23 cellular contexts compared by ENCODE assay signal in the genomic region with DNA sequence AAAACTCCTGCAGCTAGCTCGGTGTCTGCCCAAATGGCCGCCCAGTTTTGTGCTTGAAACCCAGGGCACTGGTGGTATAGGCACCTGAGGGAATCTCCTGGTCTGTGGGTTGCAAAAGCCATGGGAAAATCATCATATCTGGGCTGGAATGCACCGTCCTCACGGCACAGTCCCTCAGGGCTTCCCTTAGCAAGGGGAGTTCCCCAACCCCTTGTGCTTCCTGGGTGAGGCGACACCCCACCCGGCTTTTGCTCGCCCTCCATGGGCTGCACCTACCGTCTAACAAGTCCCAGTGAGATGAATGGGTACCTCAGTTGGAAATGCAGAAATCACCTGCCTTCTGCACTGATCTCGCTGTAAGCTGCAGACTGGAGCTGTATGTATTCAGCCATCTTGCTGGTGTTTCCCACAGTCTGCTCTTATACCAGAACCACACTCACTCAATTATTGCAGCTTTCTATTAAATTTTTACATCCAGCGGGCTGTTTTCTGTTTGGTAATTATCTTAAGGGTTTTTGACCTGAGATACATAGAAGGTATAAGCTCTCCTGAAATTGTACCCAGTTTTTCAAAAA. TPM values are rescaled to one million over a fixed set of nuclear protein-coding genes. Genes with fewer than 3 reads are reported as not detected.
"Had no signal": no experiment of that assay in that cellular context is flagged by ENCODE, and none has a peak within 500 bp of the region (broad histone marks: within the 10 kb centered on the region; RNA-seq: fewer than 3 reads in every experiment).

No MANE protein-coding gene starts in this region.

- DNase-seq: activated CD4-positive, alpha-beta T cell treated with anti-CD3 and anti-CD28 coated beads, Interleukin-2, amount 50 U/mL, for 1 hour; activated CD8-positive, alpha-beta memory T cell treated with anti-CD3 and anti-CD28 coated beads for 24 hours; activated CD8-positive, alpha-beta memory T cell treated with anti-CD3 and anti-CD28 coated beads, Interleukin-2, amount 50 U/mL, for 48 hours; activated effector memory CD4-positive, alpha-beta T cell treated with anti-CD3 and anti-CD28 coated beads, Interleukin-2, amount 50 U/mL, for 16 hours; activated naive CD4-positive, alpha-beta T cell treated with anti-CD3 and anti-CD28 coated beads, Interleukin-2, amount 50 U/mL, for 16 hours; activated T-cell treated with anti-CD3 and anti-CD28 coated beads, Interleukin-2, amount 50 U/mL, for 72 hours; colonic mucosa; endodermal cell; left cardiac atrium; mucosa of descending colon; naive thymus-derived CD4-positive, alpha-beta T cell; stimulated activated naive CD8-positive, alpha-beta T cell treated with anti-CD3 and anti-CD28 coated beads, Interleukin-15, amount 100 ng/mL, for 72 hours; transverse colon; uterus had no signal

- H3K4me1 Mint-ChIP-seq: central memory CD8-positive, alpha-beta T cell; endodermal cell; naive thymus-derived CD4-positive, alpha-beta T cell; stimulated activated naive CD8-positive, alpha-beta T cell treated with anti-CD3 and anti-CD28 coated beads, Interleukin-15, amount 100 ng/mL, for 72 hours had no signal

- H2AFZ ChIP-seq: hepatocyte had no signal

- H3K4me3 ChIP-seq: colonic mucosa, hepatocyte, mucosa of descending colon, prostate gland, right atrium auricular region, suprapubic skin, transverse colon, uterus had no signal

- H3K27ac ChIP-seq: brain microvascular endothelial cell, colonic mucosa, epithelial cell of prostate, hepatocyte, right atrium auricular region, suprapubic skin, transverse colon, uterus had no signal

- H3K4me2 ChIP-seq: hepatocyte had no signal

- H3K4me3 Mint-ChIP-seq: activated T-cell treated with anti-CD3 and anti-CD28 coated beads, Interleukin-2, amount 50 U/mL, for 72 hours; central memory CD8-positive, alpha-beta T cell; endodermal cell; stimulated activated naive CD8-positive, alpha-beta T cell treated with anti-CD3 and anti-CD28 coated beads, Interleukin-15, amount 100 ng/mL, for 72 hours had no signal

- H3K27me3 ChIP-seq: brain microvascular endothelial cell, colonic mucosa, hepatocyte, right atrium auricular region, suprapubic skin, transverse colon, uterus had no signal

- H3K27ac Mint-ChIP-seq: activated T-cell treated with anti-CD3 and anti-CD28 coated beads, Interleukin-2, amount 50 U/mL, for 72 hours; endodermal cell; naive thymus-derived CD4-positive, alpha-beta T cell; stimulated activated naive CD8-positive, alpha-beta T cell treated with anti-CD3 and anti-CD28 coated beads, Interleukin-15, amount 100 ng/mL, for 72 hours had no signal

- H3K79me2 ChIP-seq: hepatocyte had no signal

- H3K27me3 Mint-ChIP-seq: central memory CD8-positive, alpha-beta T cell; naive thymus-derived CD4-positive, alpha-beta T cell; stimulated activated naive CD8-positive, alpha-beta T cell treated with anti-CD3 and anti-CD28 coated beads, Interleukin-15, amount 100 ng/mL, for 72 hours had no signal

- H3K4me1 ChIP-seq: colonic mucosa, prostate gland, right atrium auricular region, suprapubic skin, transverse colon, uterus had no signal

- H3K9me3 ChIP-seq: colonic mucosa, prostate gland, uterus had no signal

- ATAC-seq: activated CD4-positive, CD25-positive, alpha-beta regulatory T cell treated with anti-CD3 and anti-CD28 coated beads, Interleukin-2, amount 50 U/mL, for 24 hours; activated T-cell treated with anti-CD3 and anti-CD28 coated beads, Interleukin-2, amount 50 U/mL, for 72 hours; left cardiac atrium; naive thymus-derived CD4-positive, alpha-beta T cell; stimulated activated naive CD8-positive, alpha-beta T cell treated with anti-CD3 and anti-CD28 coated beads, Interleukin-15, amount 100 ng/mL, for 72 hours had no signal

- H3K36me3 ChIP-seq: brain microvascular endothelial cell, colonic mucosa, prostate gland, right atrium auricular region, suprapubic skin, transverse colon, uterus had no signal

RNA-seq across cellular contexts. Expression of gene NPNT, which starts 36.7 kb away (rescaled TPM):
- total RNA-seq: naive thymus-derived CD4-positive, alpha-beta T cell; osteocyte had no signal
- polyA plus RNA-seq: naive thymus-derived CD4-positive, alpha-beta T cell had no signal
